Comparison of ENCODE assay signal across 13 cellular contexts in genomic region chr12:46660276-46660675, GRCh38.
A peak's percentile ranks its signal among the peaks of the same experiment; 100 is the strongest.
DNase-seq lines count a peak whose midpoint lies in the region; ATAC-seq, FAIRE-seq and TF ChIP-seq lines count a peak whose summit lies in the region.
"Had no signal": no experiment of that assay in that cellular context is flagged by ENCODE, and none has a peak within 500 bp of the region (broad histone marks: within the 10 kb centered on the region; RNA-seq: fewer than 3 reads in every experiment).

No MANE protein-coding gene starts in this region.

- H3K36me3 ChIP-seq in fibroblast of lung (ENCODE audit: control insufficient read depth, insufficient read depth, low read length) = no peaks in the 10 kb centered on the region
- H3K36me3 ChIP-seq in prostate gland = no peaks in the 10 kb centered on the region

- H3K4me1 ChIP-seq in fibroblast of lung (ENCODE audit: control insufficient read depth, extremely low read depth, insufficient read depth, low read length) (peaks cover 37% of the 10 kb centered on the region), prostate gland (replicated peaks) (no peaks in the 10 kb centered on the region)

- H3K27me3 ChIP-seq in fibroblast of lung (ENCODE audit: control insufficient read depth, insufficient read depth, low read length) (no peaks in the 10 kb centered on the region), prostate gland (replicated peaks; ENCODE audit: insufficient read depth) (no peaks in the 10 kb centered on the region)
- H3K27me3 ChIP-seq: testis had no signal

- TF ChIP-seq CTCF in fibroblast of lung (conservative IDR thresholded peaks at IDR 0.05 in 1 of 2, IDR thresholded peaks at IDR 0.05 in 1 of 2; ENCODE audit: low read depth in 1 of 2, low read length in 2 of 2) (no peak), prostate gland (IDR thresholded peaks at IDR 0.05) (no peak)

- intact Hi-C loops in prostate gland (cut with DNase I) = loop anchor here (2.0 to 10.0 kb wide), 3 partner anchors 287 to 513 kb away; partner anchors contain the start of genes SLC38A1 and SLC38A2

- peak overlapping the region in 1 of 4 experiments; percentile 19 for H3K4me3 ChIP-seq in fibroblast of lung (replicated peaks in 1 of 4; ENCODE audit: control extremely low read depth in 1 of 4, insufficient read depth in 1 of 4, low read depth in 3 of 4, low read length in 4 of 4)
- H3K4me3 ChIP-seq in prostate gland = no peak overlapping the region
- H3K4me3 ChIP-seq: testis had no signal

- no peaks in the 10 kb centered on the region for H3K79me2 ChIP-seq in fibroblast of lung (ENCODE audit: control insufficient read depth, insufficient read depth, low read length)

- DNase-seq in DMS114 treated with DMSO at 0.1 percent for 48 hours (lab: John Stamatoyannopoulos, UW; ENCODE audit: unreplicated experiment) = peak; percentile 47
- DNase-seq in fibroblast of lung (ENCODE audit: low read depth in 2 of 2) = peak; percentile 10 to 56
- no peak for DNase-seq in prostate gland (ENCODE audit: low spot score)
- no peak for DNase-seq in DMS153 (lab: John Stamatoyannopoulos, UW)
- DNase-seq in activated CD8-positive, alpha-beta memory T cell treated with anti-CD3 and anti-CD28 coated beads, Interleukin-2, amount 50 U/mL, for 48 hours = no peak
- no peak for DNase-seq in RCC 7860 (ENCODE audit: low spot score)
- DNase-seq: activated T-cell treated with anti-CD3 and anti-CD28 coated beads, Interleukin-2, amount 50 U/mL, for 1 hour; Caco-2; effector CD4-positive, alpha-beta T cell; stimulated activated CD4-positive, alpha-beta T cell treated with anti-CD3 and anti-CD28 coated beads, Interleukin-15, amount 100 ng/mL, for 24 hours; testis had no signal

- no peak for TF ChIP-seq POLR2A in prostate gland (IDR thresholded peaks at IDR 0.05)

- no peak overlapping the region for H3K9ac ChIP-seq in fibroblast of lung (ENCODE audit: insufficient read depth, low read length)

- H4K20me1 ChIP-seq in fibroblast of lung (ENCODE audit: control insufficient read depth, extremely low read depth, insufficient read depth, low read length) = no peaks in the 10 kb centered on the region

- ATAC-seq in SK-N-SH treated with all-trans-retinoic acid at 6 μM for 48 hours (peak; percentile 13; the same call in 2 of the 3 replicates), GM18909 (IDR thresholded peaks at IDR 0.05; ENCODE audit: poor library complexity, unreplicated experiment) (no peak)

- peak overlapping the region; percentile 67 for H3K27ac ChIP-seq in fibroblast of lung (ENCODE audit: insufficient read depth, low read length)
- peak overlapping the region; percentile 1 to 8 for H3K27ac ChIP-seq in prostate gland

- H3K9me3 ChIP-seq in fibroblast of lung (ENCODE audit: control insufficient read depth, insufficient read depth, low read depth, low read length) (no peaks in the 10 kb centered on the region), prostate gland (no peaks in the 10 kb centered on the region)
- H3K9me3 ChIP-seq: Caco-2, testis had no signal

- peak overlapping the region; percentile 42 for H3K4me2 ChIP-seq in fibroblast of lung (ENCODE audit: extremely low read depth, insufficient read depth, low read length)

- FAIRE-seq in RCC 7860 (lab: Jason Lieb, UNC) = no peak

- WGBS in prostate gland = 38% methylated on average over 1 of the region's 1 CpG

- no peak overlapping the region for H2AFZ ChIP-seq in fibroblast of lung (ENCODE audit: low read length)

TF ChIP-seq in SK-N-SH treated with all-trans-retinoic acid at 6 μM for 48 hours, 23 proteins besides CTCF, POLR2A, EP300 and RAD21:
- TF ChIP-seq POU6F1 (CRISPR knock-in tag; IDR thresholded peaks at IDR 0.05; ENCODE audit: borderline replicate concordance, low read depth) = no peak
- TF ChIP-seq CSRNP3 (CRISPR knock-in tag; IDR thresholded peaks at IDR 0.05) = no peak
- TF ChIP-seq CSDC2 (CRISPR knock-in tag; IDR thresholded peaks at IDR 0.05) = no peak
- no peak for TF ChIP-seq CREB5 (CRISPR knock-in tag; IDR thresholded peaks at IDR 0.05; ENCODE audit: low read depth)
- no peak for TF ChIP-seq ZC3H10 (CRISPR knock-in tag; IDR thresholded peaks at IDR 0.05)
- no peak for TF ChIP-seq ZNF70 (CRISPR knock-in tag; IDR thresholded peaks at IDR 0.05)
- TF ChIP-seq RARB (CRISPR knock-in tag; IDR thresholded peaks at IDR 0.05) = no peak
- TF ChIP-seq ZNF8 (CRISPR knock-in tag; IDR thresholded peaks at IDR 0.05) = no peak
TF ChIP-seq in SK-N-SH treated with all-trans-retinoic acid at 6 μM for 48 hours: peak in this region for 0.

Comparison
In these comparisons a context has a peak if more than half of its experiments do, and no peak if none do; other contexts are left out.
1. DNase-seq: peak in DMS114 treated with DMSO at 0.1 percent for 48 hours (single experiment) and fibroblast of lung (2 of 2); none in prostate gland (single experiment), DMS153 (single experiment), activated CD8-positive, alpha-beta memory T cell treated with anti-CD3 and anti-CD28 coated beads, Interleukin-2, amount 50 U/mL, for 48 hours (single experiment) and RCC 7860 (single experiment).